Comparison of ENCODE assay signal across 14 cellular contexts in genomic region chr10:104334561-104334960, GRCh38. TPM values are rescaled to one million over a fixed set of nuclear protein-coding genes. Genes with fewer than 3 reads are reported as not detected.
DNase-seq lines count a peak whose midpoint lies in the region; ATAC-seq and TF ChIP-seq lines count a peak whose summit lies in the region.
"Had no signal": no experiment of that assay in that cellular context is flagged by ENCODE, and none has a peak within 500 bp of the region (broad histone marks: within the 10 kb centered on the region; RNA-seq: fewer than 3 reads in every experiment).

No MANE protein-coding gene starts in this region.

- H3K4me3 ChIP-seq in brain microvascular endothelial cell (ENCODE audit: low read depth, low read length) (peak overlapping the region; percentile 96), upper lobe of left lung (peak overlapping the region in 1 of 4 donors; percentile 83)
- no peak overlapping the region for H3K4me3 ChIP-seq in naive thymus-derived CD4-positive, alpha-beta T cell (ENCODE audit: low read length)

- H3K36me3 Mint-ChIP-seq in activated naive CD4-positive, alpha-beta T cell treated with anti-CD3 and anti-CD28 coated beads, Interleukin-2, amount 50 U/mL, for 24 hours, result no peaks in the 10 kb centered on the region
- H3K36me3 Mint-ChIP-seq in naive thymus-derived CD4-positive, alpha-beta T cell, result peaks cover 0 to 13% (median 0%) of the 10 kb centered on the region in 5 donors

- ATAC-seq in naive thymus-derived CD4-positive, alpha-beta T cell, result no peak
- ATAC-seq in upper lobe of left lung (ENCODE audit: low FRiP score in 2 of 2), result no peak
- ATAC-seq in GM18502 (IDR thresholded peaks at IDR 0.05; ENCODE audit: poor library complexity, unreplicated experiment), result no peak
- ATAC-seq: SK-N-SH treated with all-trans-retinoic acid at 6 μM for 48 hours had no signal

- H3K27ac ChIP-seq in brain microvascular endothelial cell, result peak overlapping the region; percentile 58
- H3K27ac ChIP-seq in naive thymus-derived CD4-positive, alpha-beta T cell (ENCODE audit: low read depth, low read length), result peak overlapping the region; percentile 94
- peak overlapping the region; percentile 99 to 100 (median 99) for H3K27ac ChIP-seq in upper lobe of left lung

- H3K27me3 Mint-ChIP-seq in activated naive CD4-positive, alpha-beta T cell treated with anti-CD3 and anti-CD28 coated beads, Interleukin-2, amount 50 U/mL, for 24 hours, result no peaks in the 10 kb centered on the region
- peaks cover 0 to 2% (median 0%) of the 10 kb centered on the region in 5 donors for H3K27me3 Mint-ChIP-seq in naive thymus-derived CD4-positive, alpha-beta T cell
- H3K27me3 Mint-ChIP-seq: activated CD4-positive, alpha-beta memory T cell treated with anti-CD3 and anti-CD28 coated beads for 36 hours had no signal

- H3K27ac Mint-ChIP-seq in activated naive CD4-positive, alpha-beta T cell treated with anti-CD3 and anti-CD28 coated beads, Interleukin-2, amount 50 U/mL, for 24 hours, result peak overlapping the region; percentile 94
- H3K27ac Mint-ChIP-seq in naive thymus-derived CD4-positive, alpha-beta T cell, result peak overlapping the region in 8 of 9 donors; percentile 92 to 99 (median 97)

- in situ Hi-C loops in brain microvascular endothelial cell (cut with HindIII; ENCODE audit: low pct_ligation_motif_present, low sequenced_read_pairs), result no loop called here

- H3K27me3 ChIP-seq in brain microvascular endothelial cell (replicated peaks) (no peaks in the 10 kb centered on the region), upper lobe of left lung (no peaks in the 10 kb centered on the region)
- no peaks in the 10 kb centered on the region for H3K27me3 ChIP-seq in naive thymus-derived CD4-positive, alpha-beta T cell (ENCODE audit: control insufficient read depth in 2 of 2, insufficient read depth in 2 of 2, low read length in 2 of 2)
- H3K27me3 ChIP-seq: ascending aorta had no signal

- H3K4me1 Mint-ChIP-seq in activated naive CD4-positive, alpha-beta T cell treated with anti-CD3 and anti-CD28 coated beads, Interleukin-2, amount 50 U/mL, for 24 hours, result peaks cover 73% of the 10 kb centered on the region
- peaks cover 50 to 87% (median 76%) of the 10 kb centered on the region in 7 donors for H3K4me1 Mint-ChIP-seq in naive thymus-derived CD4-positive, alpha-beta T cell

- no peaks in the 10 kb centered on the region for H3K9me3 Mint-ChIP-seq in activated naive CD4-positive, alpha-beta T cell treated with anti-CD3 and anti-CD28 coated beads, Interleukin-2, amount 50 U/mL, for 24 hours
- H3K9me3 Mint-ChIP-seq in naive thymus-derived CD4-positive, alpha-beta T cell, result no peaks in the 10 kb centered on the region
- H3K9me3 Mint-ChIP-seq: activated CD4-positive, alpha-beta memory T cell treated with anti-CD3 and anti-CD28 coated beads for 36 hours; nephron progenitor cell had no signal

- H3K36me3 ChIP-seq in brain microvascular endothelial cell (replicated peaks) (peaks cover 41% of the 10 kb centered on the region), upper lobe of left lung (peaks cover 0 to 12% (median 0%) of the 10 kb centered on the region in 4 donors)
- H3K36me3 ChIP-seq in naive thymus-derived CD4-positive, alpha-beta T cell (ENCODE audit: control insufficient read depth in 2 of 3, insufficient read depth in 3 of 3, low read length in 3 of 3), result peaks cover 0 to 10% (median 0%) of the 10 kb centered on the region in 3 experiments

- H3K4me3 Mint-ChIP-seq in activated naive CD4-positive, alpha-beta T cell treated with anti-CD3 and anti-CD28 coated beads, Interleukin-2, amount 50 U/mL, for 24 hours, result peak overlapping the region; percentile 92
- peak overlapping the region in 9 of 10 donors; percentile 77 to 100 (median 96) for H3K4me3 Mint-ChIP-seq in naive thymus-derived CD4-positive, alpha-beta T cell

- TF ChIP-seq CTCF in brain microvascular endothelial cell (IDR thresholded peaks at IDR 0.05; ENCODE audit: low read depth, low read length, missing control alignments) (no peak), upper lobe of left lung (IDR thresholded peaks at IDR 0.05) (no peak)

- 95 to 99% methylated on average over 6 of the region's 6 CpGs for WGBS in upper lobe of left lung, 2 donors

- no peak for TF ChIP-seq EP300 in upper lobe of left lung (IDR thresholded peaks at IDR 0.05)

- DNase-seq in activated naive CD4-positive, alpha-beta T cell treated with Interleukin-2 at 50 U/mL for 16 hours, result no peak
- DNase-seq in brain microvascular endothelial cell (no peak), upper lobe of left lung (peak in 1 of 2 donors; percentile 10), NCI-H2227 (lab: John Stamatoyannopoulos, UW; ENCODE audit: unreplicated experiment) (no peak), NCI-H446 treated with DMSO at 0.1 percent for 48 hours (lab: John Stamatoyannopoulos, UW) (no peak)
- DNase-seq in naive thymus-derived CD4-positive, alpha-beta T cell, result peak in 1 of 9 donors; percentile 4
- DNase-seq: activated CD4-positive, alpha-beta memory T cell treated with anti-CD3 and anti-CD28 coated beads for 36 hours; NCI-H774; nephron progenitor cell; stimulated activated naive CD4-positive, alpha-beta T cell treated with Interleukin-2 at 50 U/mL for 16 hours had no signal

- CTCF ChIA-PET in naive thymus-derived CD4-positive, alpha-beta T cell (lab: Charles Lee), result interaction anchor here (0.9 to 6.3 kb wide), 5 partner anchors 17 to 45 kb away, joined by 3 to 58 read pairs (median 8); partner anchors contain the start of gene CFAP58

- intact Hi-C loops in naive thymus-derived CD4-positive, alpha-beta T cell (cut with micrococcal nuclease), result no loop called here

- H3K4me1 ChIP-seq in naive thymus-derived CD4-positive, alpha-beta T cell (ENCODE audit: control insufficient read depth in 2 of 2, insufficient read depth in 2 of 2, low read length in 2 of 2), result peaks cover 37 to 69% of the 10 kb centered on the region in 2 donors
- H3K4me1 ChIP-seq in upper lobe of left lung, result peaks cover 65 to 85% (median 72%) of the 10 kb centered on the region in 4 donors

- no peak for TF ChIP-seq POLR2A in upper lobe of left lung (IDR thresholded peaks at IDR 0.05)

- H3K9me3 ChIP-seq in naive thymus-derived CD4-positive, alpha-beta T cell (ENCODE audit: control insufficient read depth in 2 of 3, low read length in 3 of 3), result no peaks in the 10 kb centered on the region
- no peaks in the 10 kb centered on the region for H3K9me3 ChIP-seq in upper lobe of left lung
- H3K9me3 ChIP-seq: ascending aorta had no signal

- POLR2A ChIA-PET in naive thymus-derived CD4-positive, alpha-beta T cell (lab: Charles Lee), result interaction anchor here (0.7 to 6.1 kb wide), 6 partner anchors 10 to 61 kb away, joined by 3 to 78 read pairs (median 6); no protein-coding TSS in a partner anchor

RNA-seq across cellular contexts. Expression of gene ITPRIP, which starts 3.7 kb away (rescaled TPM):
- 100 to 1,000 TPM in 1 of 5 experiments, 10 to 100 TPM in 4; 20.0 to 129 (median 27.8) TPM for total RNA-seq in naive thymus-derived CD4-positive, alpha-beta T cell
- polyA plus RNA-seq in naive thymus-derived CD4-positive, alpha-beta T cell, result 10 to 100 TPM; 17.8 to 18.0 TPM
- 10 to 100 TPM; 28.3 to 86.2 (median 34.4) TPM for total RNA-seq in upper lobe of left lung

RNA-seq across cellular contexts. Expression of gene CFAP58, which starts 19.1 kb away (rescaled TPM):
- under 1 TPM in 1 of 5 experiments, not detected in 4; 0.17 TPM for total RNA-seq in naive thymus-derived CD4-positive, alpha-beta T cell
- not detected for polyA plus RNA-seq in naive thymus-derived CD4-positive, alpha-beta T cell
- total RNA-seq in upper lobe of left lung, result 10 to 100 TPM in 1 of 6 donors, 1 to 10 TPM in 3, under 1 TPM in 2; 0.14 to 11.0 (median 1.0) TPM
- total RNA-seq: ascending aorta had no signal
